Comparison of ENCODE assay signal across 10 cellular contexts in the genomic region with DNA sequence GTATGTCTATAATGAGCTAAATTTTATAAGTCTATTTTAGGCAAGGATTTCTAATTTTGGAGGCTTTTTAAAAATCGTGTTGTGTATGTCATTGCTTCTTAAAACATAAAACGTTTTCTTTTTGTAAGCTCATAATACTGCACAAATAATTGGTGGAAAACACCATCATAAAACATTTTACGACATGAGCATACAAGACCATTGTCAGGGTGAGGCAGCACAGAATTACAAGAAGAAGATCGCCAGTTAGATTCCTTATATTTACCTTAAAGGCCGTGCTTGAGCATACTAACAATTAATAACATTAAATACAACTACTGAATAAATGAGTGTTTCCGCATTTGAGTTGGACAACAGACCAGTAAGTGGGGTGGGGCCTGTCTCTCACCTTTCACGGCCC. TPM values are rescaled to one million over a fixed set of nuclear protein-coding genes. Genes with fewer than 3 reads are reported as not detected.
A peak's percentile ranks its signal among the peaks of the same experiment; 100 is the strongest.
DNase-seq lines count a peak whose midpoint lies in the region; ATAC-seq and TF ChIP-seq lines count a peak whose summit lies in the region.
"Had no signal": no experiment of that assay in that cellular context is flagged by ENCODE, and none has a peak within 500 bp of the region (broad histone marks: within the 10 kb centered on the region; RNA-seq: fewer than 3 reads in every experiment).

No MANE protein-coding gene starts in this region.

- H3K4me3 Mint-ChIP-seq in endodermal cell (peak overlapping the region; percentile 73), neural crest cell (peak overlapping the region; percentile 54)
- peak overlapping the region in 1 of 2 donors; percentile 69 for H3K4me3 Mint-ChIP-seq in effector memory CD8-positive, alpha-beta T cell

- H3K4me3 ChIP-seq in AG09309 (ENCODE audit: control insufficient read depth, low read depth, low read length) (peak overlapping the region; percentile 49), LNCaP clone FGC (ENCODE audit: low read depth, low read length) (no peak overlapping the region), endodermal cell (ENCODE audit: low read length) (peak overlapping the region; percentile 76)

- H3K9me3 Mint-ChIP-seq in endodermal cell (no peaks in the 10 kb centered on the region), neural crest cell (no peaks in the 10 kb centered on the region)
- H3K9me3 Mint-ChIP-seq in effector memory CD8-positive, alpha-beta T cell, result no peaks in the 10 kb centered on the region

- DNase-seq in AG09309 (ENCODE audit: low read depth) (no peak), LNCaP clone FGC (ENCODE audit: low read depth) (peak; percentile 72), endodermal cell (no peak), neural crest cell (ENCODE audit: low read depth, low spot score) (no peak), NOMO-1 treated with DMSO at 0.1 percent for 48 hours (lab: John Stamatoyannopoulos, UW; ENCODE audit: unreplicated experiment) (no peak), HK-2 (ENCODE audit: unreplicated experiment) (no peak)
- DNase-seq in effector memory CD8-positive, alpha-beta T cell, result no peak
- DNase-seq: NCI-H526 had no signal

- H3K4me1 Mint-ChIP-seq in endodermal cell, result peaks cover 14% of the 10 kb centered on the region
- peaks cover 17% of the 10 kb centered on the region for H3K4me1 Mint-ChIP-seq in neural crest cell
- H3K4me1 Mint-ChIP-seq in effector memory CD8-positive, alpha-beta T cell (ENCODE audit: low read depth in 2 of 2), result peaks cover 6 to 13% of the 10 kb centered on the region in 2 donors

- H3K4me1 ChIP-seq in endodermal cell (ENCODE audit: control insufficient read depth, insufficient read depth, low read length), result no peaks in the 10 kb centered on the region

- peak overlapping the region; percentile 47 for H3K9ac ChIP-seq in endodermal cell (ENCODE audit: extremely low read depth, low read length, poor library complexity, severe bottlenecking)

- no peaks in the 10 kb centered on the region for H3K9me3 ChIP-seq in endodermal cell (ENCODE audit: control insufficient read depth, low read length)

- H3K36me3 ChIP-seq in endodermal cell (ENCODE audit: control insufficient read depth, insufficient read depth, low read length), result no peaks in the 10 kb centered on the region

- H3K27me3 Mint-ChIP-seq in endodermal cell (ENCODE audit: insufficient read depth) (peaks cover 55% of the 10 kb centered on the region), neural crest cell (ENCODE audit: low read depth) (peaks cover 92% of the 10 kb centered on the region)
- peaks cover 72 to 78% of the 10 kb centered on the region in 2 donors for H3K27me3 Mint-ChIP-seq in effector memory CD8-positive, alpha-beta T cell

- H3K27ac Mint-ChIP-seq in endodermal cell (no peak overlapping the region), neural crest cell (ENCODE audit: unreplicated experiment) (no peak overlapping the region)
- H3K27ac Mint-ChIP-seq in effector memory CD8-positive, alpha-beta T cell, result no peak overlapping the region

- H3K36me3 Mint-ChIP-seq in endodermal cell (ENCODE audit: low read depth) (no peaks in the 10 kb centered on the region), neural crest cell (ENCODE audit: low read depth) (no peaks in the 10 kb centered on the region)
- H3K36me3 Mint-ChIP-seq in effector memory CD8-positive, alpha-beta T cell (ENCODE audit: insufficient read depth), result no peaks in the 10 kb centered on the region

- no peak for ATAC-seq in HG02840 (IDR thresholded peaks at IDR 0.05; ENCODE audit: low FRiP score, unreplicated experiment)
- no peak for ATAC-seq in effector memory CD8-positive, alpha-beta T cell (replicated peaks)

- WGBS in endodermal cell (ENCODE audit: insufficient coverage in 1 of 2, insufficient read length in 1 of 2), 2 experiments, result 44 to 67% methylated on average over 4 to 7 of the region's 7 CpGs

- H3K27me3 ChIP-seq in endodermal cell (ENCODE audit: control insufficient read depth, insufficient read depth, low read length, poor library complexity, severe bottlenecking), result peaks cover 39% of the 10 kb centered on the region

- no peak overlapping the region for H3K27ac ChIP-seq in endodermal cell (ENCODE audit: low read depth, low read length)

- TF ChIP-seq CTCF in AG09309 (IDR thresholded peaks at IDR 0.05; ENCODE audit: control insufficient read depth, insufficient read depth, low read depth, low read length, missing control alignments) (no peak), LNCaP clone FGC (IDR thresholded peaks at IDR 0.05; ENCODE audit: control insufficient read depth, extremely low read depth, insufficient read depth) (no peak), endodermal cell (conservative IDR thresholded peaks at IDR 0.05) (no peak), neural crest cell (conservative IDR thresholded peaks at IDR 0.05) (no peak)

RNA-seq across cellular contexts. Expression of a gene that starts 19.1 kb away (rescaled TPM):
- total RNA-seq in endodermal cell (1 to 10 TPM in 1 of 2 donors, under 1 TPM in 1; 0.13 to 1.6 TPM), neural crest cell (not detected in 2 replicates)
- polyA plus RNA-seq in endodermal cell (2013, experiment 1 of 2), result 5.7 TPM
- polyA plus RNA-seq in endodermal cell (2013, experiment 2 of 2), result 5.8 TPM
- total RNA-seq: kidney epithelial cell had no signal
